14 cellular contexts compared by ENCODE assay signal in the genomic region with DNA sequence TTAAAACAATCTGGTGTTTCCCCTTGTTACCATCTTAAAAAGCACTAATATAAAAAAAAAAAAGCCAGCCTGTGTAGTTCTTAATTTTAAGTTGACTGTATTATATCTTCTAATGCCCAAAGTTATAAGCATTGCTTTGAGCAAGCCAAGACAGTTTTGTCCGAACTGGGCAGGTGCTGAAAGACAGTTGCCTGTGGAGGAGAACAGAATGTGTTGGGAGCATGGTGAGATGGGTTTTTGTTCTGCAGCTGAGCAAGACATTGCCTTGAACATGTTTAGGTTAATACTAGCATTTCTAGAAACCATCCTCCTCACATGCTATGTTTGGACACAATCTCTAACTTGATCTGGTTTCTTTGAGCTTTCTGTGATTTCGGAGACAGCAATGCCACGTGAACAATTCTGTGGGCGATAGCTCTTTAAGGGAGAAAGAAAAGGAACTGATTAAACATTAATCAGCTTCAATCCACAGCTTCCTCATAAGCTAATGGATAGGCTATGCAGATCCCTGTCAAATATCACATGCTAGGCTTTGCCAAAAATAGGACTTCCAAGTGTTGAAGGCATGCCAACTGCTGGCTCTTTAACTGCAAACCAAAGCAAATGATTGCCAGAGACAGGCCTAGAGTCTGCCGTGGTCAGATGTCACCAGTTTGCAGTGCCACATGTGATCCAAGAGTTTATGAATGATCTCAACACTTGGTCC.
A peak's percentile ranks its signal among the peaks of the same experiment; 100 is the strongest.
DNase-seq lines count a peak whose midpoint lies in the region; ATAC-seq and TF ChIP-seq lines count a peak whose summit lies in the region.
"Had no signal": no experiment of that assay in that cellular context is flagged by ENCODE, and none has a peak within 500 bp of the region (broad histone marks: within the 10 kb centered on the region; RNA-seq: fewer than 3 reads in every experiment).

No MANE protein-coding gene starts in this region.

- 0 out of 2 replicates have a peak, but pooled peaks cover 4% of the 10 kb centered on the region for H3K4me1 ChIP-seq in GM23248 (ENCODE audit: insufficient read depth)
- peaks cover 4% of the 10 kb centered on the region; the same call in 1 of the 2 replicates for H3K4me1 ChIP-seq in SJCRH30
- H3K4me1 ChIP-seq in gastrocnemius medialis, result peaks cover 0 to 8% of the 10 kb centered on the region in 2 donors
- no peaks in the 10 kb centered on the region for H3K4me1 ChIP-seq in HAP-1
- H3K4me1 ChIP-seq: Caco-2 had no signal

- no peaks in the 10 kb centered on the region for H3K79me2 ChIP-seq in GM23248 (ENCODE audit: insufficient read depth)

- no peak overlapping the region for H3K4me3 Mint-ChIP-seq in activated naive CD8-positive, alpha-beta T cell treated with anti-CD3 and anti-CD28 coated beads for 36 hours

- no peaks in the 10 kb centered on the region for H3K9me2 ChIP-seq in GM23248 (ENCODE audit: insufficient read depth)

- H3K36me3 ChIP-seq in GM23248 (ENCODE audit: low read depth) (no peaks in the 10 kb centered on the region), SJCRH30 (no peaks in the 10 kb centered on the region), gastrocnemius medialis (no peaks in the 10 kb centered on the region), HAP-1 (replicated peaks) (no peaks in the 10 kb centered on the region)
- H3K36me3 ChIP-seq: ascending aorta had no signal

- no peak for TF ChIP-seq CTCF in gastrocnemius medialis (IDR thresholded peaks at IDR 0.05 in 4 of 5, conservative IDR thresholded peaks at IDR 0.05 in 1 of 5)

- peak; percentile 94 for ATAC-seq in left ventricle myocardium superior
- peak; percentile 33 to 46 for ATAC-seq in gastrocnemius medialis
- ATAC-seq: GM12878 had no signal

- no peaks in the 10 kb centered on the region for H4K20me1 ChIP-seq in GM23248 (ENCODE audit: insufficient read depth)

- WGBS in GM23248 (ENCODE audit: low coverage in 1 of 2, low lambda C conversion rate in 2 of 2, missing lambda C conversion rate in 2 of 2), 2 experiments, result 12 to 16% methylated on average over 5 of the region's 5 CpGs

- DNase-seq in GM23248 (peak; percentile 7), SJCRH30 (peak; percentile 41 to 62), left ventricle myocardium superior (peak; percentile 31), gastrocnemius medialis (no peak), DMS153 treated with DMSO at 0.1 percent for 48 hours (lab: John Stamatoyannopoulos, UW; ENCODE audit: unreplicated experiment) (no peak), HAP-1 (ENCODE audit: low spot score in 2 of 2) (no peak)
- DNase-seq in stimulated activated CD4-positive, alpha-beta T cell treated with anti-CD3 and anti-CD28 coated beads, Interleukin-2, amount 100 ng/mL, for 24 hours, result no peak
- DNase-seq in activated naive CD8-positive, alpha-beta T cell treated with anti-CD3 and anti-CD28 coated beads for 36 hours, result no peak
- DNase-seq: activated CD4-positive, CD25-positive, alpha-beta regulatory T cell; Caco-2; SHP77 treated with DMSO at 0.1 percent for 48 hours; stimulated activated CD4-positive, alpha-beta T cell treated with anti-CD3 and anti-CD28 coated beads, Interleukin-4, amount 100 ng/mL, for 1 hour had no signal

- H3K27me3 Mint-ChIP-seq in activated naive CD8-positive, alpha-beta T cell treated with anti-CD3 and anti-CD28 coated beads for 36 hours, result no peaks in the 10 kb centered on the region

- no peaks in the 10 kb centered on the region for H3K4me1 Mint-ChIP-seq in activated naive CD8-positive, alpha-beta T cell treated with anti-CD3 and anti-CD28 coated beads for 36 hours

- intact Hi-C loops in left ventricle myocardium superior (cut with micrococcal nuclease) (no loop called here), gastrocnemius medialis (cut with DNase I; ENCODE audit: low total_unique reads) (no loop called here)

- TF ChIP-seq POLR2A in gastrocnemius medialis (IDR thresholded peaks at IDR 0.05), result no peak

- H3K27me3 ChIP-seq in GM23248 (replicated peaks; ENCODE audit: insufficient read depth), result no peaks in the 10 kb centered on the region
- no peaks in the 10 kb centered on the region for H3K27me3 ChIP-seq in SJCRH30
- no peaks in the 10 kb centered on the region for H3K27me3 ChIP-seq in gastrocnemius medialis
- H3K27me3 ChIP-seq in HAP-1 (ENCODE audit: low read depth), result no peaks in the 10 kb centered on the region
- H3K27me3 ChIP-seq: ascending aorta had no signal

- in situ Hi-C loops in GM23248 (cut with MboI), result no loop called here
- in situ Hi-C loops in gastrocnemius medialis (cut with MboI; ENCODE audit: low sequenced_read_pairs in 4 of 4), result no loop called here
- in situ Hi-C loops in HAP-1 (cut with MboI; ENCODE audit: low sequenced_read_pairs), result no loop called here

- H3K9ac ChIP-seq in GM23248, result no peak overlapping the region

- no peak overlapping the region for H3K4me3 ChIP-seq in GM23248
- no peak overlapping the region for H3K4me3 ChIP-seq in SJCRH30
- H3K4me3 ChIP-seq in gastrocnemius medialis, result no peak overlapping the region
- no peak overlapping the region for H3K4me3 ChIP-seq in HAP-1
- H3K4me3 ChIP-seq: ascending aorta, GM12878 had no signal

- peaks cover 1% of the 10 kb centered on the region for H3K9me3 Mint-ChIP-seq in activated naive CD8-positive, alpha-beta T cell treated with anti-CD3 and anti-CD28 coated beads for 36 hours

- H2AFZ ChIP-seq in GM23248, result peak overlapping the region; percentile 40; the same call in 1 of the 2 replicates

- no peaks in the 10 kb centered on the region for H3K36me3 Mint-ChIP-seq in activated naive CD8-positive, alpha-beta T cell treated with anti-CD3 and anti-CD28 coated beads for 36 hours

- no peak overlapping the region for H3K4me2 ChIP-seq in GM23248 (ENCODE audit: unreplicated experiment)

- H3K9me3 ChIP-seq in GM23248 (ENCODE audit: low read depth) (no peaks in the 10 kb centered on the region), SJCRH30 (replicated peaks) (no peaks in the 10 kb centered on the region), gastrocnemius medialis (no peaks in the 10 kb centered on the region), HAP-1 (no peaks in the 10 kb centered on the region)
- H3K9me3 ChIP-seq: ascending aorta, Caco-2 had no signal

- H3K27ac ChIP-seq in GM23248, result no peak overlapping the region
- peak overlapping the region; percentile 30; the same call in 1 of the 2 replicates for H3K27ac ChIP-seq in SJCRH30
- no peak overlapping the region for H3K27ac ChIP-seq in gastrocnemius medialis

- no peak overlapping the region for H3K27ac Mint-ChIP-seq in activated naive CD8-positive, alpha-beta T cell treated with anti-CD3 and anti-CD28 coated beads for 36 hours

- H3F3A ChIP-seq in GM23248 (ENCODE audit: insufficient read depth), result no peaks in the 10 kb centered on the region

Comparison
In these comparisons a context has a peak if more than half of its experiments do, and no peak if none do; other contexts are left out.
1. DNase-seq: peak in GM23248 (single experiment), SJCRH30 (2 of 2) and left ventricle myocardium superior (single experiment); none in gastrocnemius medialis (0 of 2), DMS153 treated with DMSO at 0.1 percent for 48 hours (single experiment), stimulated activated CD4-positive, alpha-beta T cell treated with anti-CD3 and anti-CD28 coated beads, Interleukin-2, amount 100 ng/mL, for 24 hours (0 of 2), HAP-1 (0 of 2) and activated naive CD8-positive, alpha-beta T cell treated with anti-CD3 and anti-CD28 coated beads for 36 hours (single experiment).